In the genomic region with DNA sequence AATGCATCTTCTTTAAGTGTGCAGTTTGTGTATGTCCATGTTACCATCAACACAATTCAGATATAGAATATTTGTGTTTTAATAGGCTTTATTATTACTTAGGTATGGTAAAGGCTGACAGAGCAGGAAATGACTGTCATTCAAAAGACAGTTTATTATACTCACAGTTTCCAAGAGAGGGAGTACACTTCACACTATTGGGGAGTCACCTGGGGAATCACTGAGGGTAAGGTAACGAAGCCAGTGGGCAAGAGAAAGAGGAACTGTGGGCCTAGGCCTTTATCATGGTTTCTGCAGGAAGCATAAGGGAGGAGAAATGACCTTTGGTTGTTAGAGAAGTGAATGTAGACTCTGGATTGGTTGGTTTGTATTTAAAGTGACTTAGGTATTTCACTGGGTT, we compare ENCODE assay signal across 18 cellular contexts.
DNase-seq lines count a peak whose midpoint lies in the region; ATAC-seq and TF ChIP-seq lines count a peak whose summit lies in the region.
"Had no signal": no experiment of that assay in that cellular context is flagged by ENCODE, and none has a peak within 500 bp of the region (broad histone marks: within the 10 kb centered on the region; RNA-seq: fewer than 3 reads in every experiment).

No MANE protein-coding gene starts in this region.

- H3K36me3 Mint-ChIP-seq in stimulated activated naive B cell treated with anti-CD40 and anti-IgM and Interleukin-4, amounts not matched to agents 10 μg/mL and 1 μg/mL and 100 μg/mL, for 72 hours: peaks cover 0 to 2% of the 10 kb centered on the region in 2 donors
- H3K36me3 Mint-ChIP-seq: IgD-negative memory B cell, natural killer cell had no signal

- H3K4me3 Mint-ChIP-seq in stimulated activated naive B cell treated with anti-CD40 and anti-IgM and Interleukin-4, amounts not matched to agents 10 μg/mL and 1 μg/mL and 100 μg/mL, for 72 hours: no peak overlapping the region
- H3K4me3 Mint-ChIP-seq: IgD-negative memory B cell, natural killer cell had no signal

- H3K27ac Mint-ChIP-seq in stimulated activated naive B cell treated with anti-CD40 and anti-IgM and Interleukin-4, amounts not matched to agents 10 μg/mL and 1 μg/mL and 100 μg/mL, for 72 hours: no peak overlapping the region
- H3K27ac Mint-ChIP-seq: IgD-negative memory B cell, natural killer cell had no signal

- WGBS in prostate gland: 83% methylated on average over 1 of the region's 1 CpG

- peak; percentile 43 for DNase-seq in stimulated activated naive B cell treated with anti-CD40 and anti-IgM and Interleukin-4, amounts not matched to agents 10 μg/mL and 1 μg/mL and 100 μg/mL, for 72 hours
- DNase-seq in activated CD4-positive, alpha-beta T cell treated with anti-CD3 and anti-CD28 coated beads, Interleukin-2, amount 50 U/mL, for 48 hours: no peak
- DNase-seq in prostate gland (ENCODE audit: low spot score): no peak
- DNase-seq: glutamatergic neuron; lower lobe of right lung; natural killer cell; NCI-H1092; NCI-H2171; psoas muscle; stimulated activated naive CD4-positive, alpha-beta T cell treated with Interleukin-2 at 50 U/mL for 16 hours; upper lobe of left lung had no signal

- no peak overlapping the region for H3K27ac ChIP-seq in prostate gland
- H3K27ac ChIP-seq: cardiac muscle cell, esophagus muscularis mucosa, lower lobe of right lung, psoas muscle, upper lobe of left lung had no signal

- ATAC-seq in GM19023 (IDR thresholded peaks at IDR 0.05; ENCODE audit: unreplicated experiment) (peak; percentile 72), HG02588 (IDR thresholded peaks at IDR 0.05; ENCODE audit: unreplicated experiment) (peak; percentile 71), HG03520 (IDR thresholded peaks at IDR 0.05; ENCODE audit: unreplicated experiment) (peak; percentile 73), GM19467 (IDR thresholded peaks at IDR 0.05; ENCODE audit: unreplicated experiment) (no peak)
- ATAC-seq in stimulated activated naive B cell treated with anti-CD40 and anti-IgM and Interleukin-4, amounts not matched to agents 10 μg/mL and 1 μg/mL and 100 μg/mL, for 72 hours (replicated peaks): peak; percentile 100
- ATAC-seq: lower lobe of right lung, natural killer cell, psoas muscle had no signal

- H3K4me3 ChIP-seq in prostate gland: no peak overlapping the region
- H3K4me3 ChIP-seq: cardiac muscle cell, esophagus muscularis mucosa, lower lobe of right lung, psoas muscle, upper lobe of left lung had no signal

- no peaks in the 10 kb centered on the region for H3K4me1 ChIP-seq in prostate gland (replicated peaks)
- H3K4me1 ChIP-seq: esophagus muscularis mucosa, lower lobe of right lung, psoas muscle, upper lobe of left lung had no signal

- TF ChIP-seq CTCF in prostate gland (IDR thresholded peaks at IDR 0.05): no peak

- H3K36me3 ChIP-seq in prostate gland: no peaks in the 10 kb centered on the region
- H3K36me3 ChIP-seq: cardiac muscle cell, esophagus muscularis mucosa, lower lobe of right lung, upper lobe of left lung had no signal

- no peaks in the 10 kb centered on the region for H3K9me3 ChIP-seq in prostate gland
- H3K9me3 ChIP-seq: esophagus muscularis mucosa, lower lobe of right lung, psoas muscle, upper lobe of left lung had no signal

- TF ChIP-seq POLR2A in prostate gland (IDR thresholded peaks at IDR 0.05): no peak

- peaks cover 5 to 6% of the 10 kb centered on the region in 2 donors for H3K9me3 Mint-ChIP-seq in stimulated activated naive B cell treated with anti-CD40 and anti-IgM and Interleukin-4, amounts not matched to agents 10 μg/mL and 1 μg/mL and 100 μg/mL, for 72 hours
- H3K9me3 Mint-ChIP-seq: IgD-negative memory B cell had no signal

- intact Hi-C loops in prostate gland (cut with DNase I): no loop called here

- peaks cover 7 to 10% of the 10 kb centered on the region in 2 donors for H3K4me1 Mint-ChIP-seq in stimulated activated naive B cell treated with anti-CD40 and anti-IgM and Interleukin-4, amounts not matched to agents 10 μg/mL and 1 μg/mL and 100 μg/mL, for 72 hours
- H3K4me1 Mint-ChIP-seq: IgD-negative memory B cell, natural killer cell had no signal

- no peaks in the 10 kb centered on the region for H3K27me3 Mint-ChIP-seq in stimulated activated naive B cell treated with anti-CD40 and anti-IgM and Interleukin-4, amounts not matched to agents 10 μg/mL and 1 μg/mL and 100 μg/mL, for 72 hours
- H3K27me3 Mint-ChIP-seq: IgD-negative memory B cell had no signal

- H3K27me3 ChIP-seq in prostate gland (replicated peaks; ENCODE audit: insufficient read depth): no peaks in the 10 kb centered on the region
- H3K27me3 ChIP-seq: cardiac muscle cell, esophagus muscularis mucosa, upper lobe of left lung had no signal
